8 cellular contexts compared by ENCODE assay signal in genomic region chr2:112431587-112432295, GRCh38. TPM values are rescaled to one million over a fixed set of nuclear protein-coding genes. Genes with fewer than 3 reads are reported as not detected.
A peak's percentile ranks its signal among the peaks of the same experiment; 100 is the strongest.
DNase-seq lines count a peak whose midpoint lies in the region; ATAC-seq and TF ChIP-seq lines count a peak whose summit lies in the region.
"Not testable (repeated sequence)": the region's sequence is repeated elsewhere in the genome, so short reads cannot be mapped to it uniquely, and the experiment has no call there.

No MANE protein-coding gene starts in this region.

- H2AFZ ChIP-seq in fibroblast of lung (ENCODE audit: low read length); parathyroid adenoma: not testable (repeated sequence)

- POLR2A ChIA-PET in CD4-positive, alpha-beta memory T cell (lab: Charles Lee; ENCODE audit: partially characterized antibody); activated CD8-positive, alpha-beta T cell treated with anti-CD3 and anti-CD28 coated beads, Interleukin-2, amount 10 ng/mL, durations not matched to agents 7 days and 5 days (lab: Charles Lee): not testable (repeated sequence)
- POLR2A ChIA-PET in MCF 10A (lab: Yijun Ruan, JAX), result interaction anchor here (0.8 kb wide), 2 partner anchors 111 to 310 kb away, joined by 4 read pairs; no protein-coding TSS in a partner anchor

- not testable (repeated sequence) for H3K79me2 ChIP-seq in fibroblast of lung (ENCODE audit: control insufficient read depth, insufficient read depth, low read length); parathyroid adenoma

- DNase-seq in CD4-positive, alpha-beta memory T cell; activated CD8-positive, alpha-beta T cell treated with anti-CD3 and anti-CD28 coated beads, Interleukin-2, amount 10 ng/mL, durations not matched to agents 7 days and 5 days; left lobe of liver (ENCODE audit: low spot score); suprapubic skin (ENCODE audit: low spot score in 2 of 2): not testable (repeated sequence)
- peak; percentile 9 for DNase-seq in KBM-7
- DNase-seq in MCF 10A (ENCODE audit: unreplicated experiment), result peak; percentile 23
- peak; percentile 8 to 9 for DNase-seq in fibroblast of lung (ENCODE audit: low read depth in 2 of 2)

- H3K9ac ChIP-seq in fibroblast of lung (ENCODE audit: insufficient read depth, low read length); parathyroid adenoma: not testable (repeated sequence)

- H3K4me1 ChIP-seq in CD4-positive, alpha-beta memory T cell (ENCODE audit: insufficient read depth, low read length); fibroblast of lung (ENCODE audit: control insufficient read depth, extremely low read depth, insufficient read depth, low read length); parathyroid adenoma; suprapubic skin: not testable (repeated sequence)

- CTCF ChIA-PET in CD4-positive, alpha-beta memory T cell (lab: Charles Lee; ENCODE audit: partially characterized antibody), result interaction anchor here (1.2 to 1.3 kb wide), 2 partner anchors 152 to 310 kb away, joined by 3 to 5 read pairs; partner anchors contain the start of gene CHCHD5
- CTCF ChIA-PET in activated CD8-positive, alpha-beta T cell treated with anti-CD3 and anti-CD28 coated beads, Interleukin-2, amount 10 ng/mL, durations not matched to agents 7 days and 5 days (lab: Charles Lee), result interaction anchor here (0.8 to 1.6 kb wide), 2 partner anchors 172 to 310 kb away, joined by 3 to 5 read pairs; no protein-coding TSS in a partner anchor
- CTCF ChIA-PET in MCF 10A (lab: Yijun Ruan, JAX), result interaction anchor here (0.6 to 1.4 kb wide), 2 partner anchors 172 to 176 kb away, joined by 3 to 4 read pairs; no protein-coding TSS in a partner anchor

- 94% methylated on average over 21 of the region's 21 CpGs for WGBS in suprapubic skin

- ATAC-seq in activated CD8-positive, alpha-beta T cell treated with anti-CD3 and anti-CD28 coated beads, Interleukin-2, amount 10 ng/mL, durations not matched to agents 7 days and 5 days, result not testable (repeated sequence)
- peak; percentile 34 for ATAC-seq in left lobe of liver

- peak overlapping the region; percentile 73 to 89 (median 81) for H3K4me3 Mint-ChIP-seq in CD4-positive, alpha-beta memory T cell
- H3K4me3 Mint-ChIP-seq in activated CD8-positive, alpha-beta T cell treated with anti-CD3 and anti-CD28 coated beads, Interleukin-2, amount 10 ng/mL, durations not matched to agents 7 days and 5 days, result peak overlapping the region; percentile 80
- H3K4me3 Mint-ChIP-seq in MCF 10A (ENCODE audit: unreplicated experiment), result peak overlapping the region; percentile 78

- H3K9me3 Mint-ChIP-seq in CD4-positive, alpha-beta memory T cell; activated CD8-positive, alpha-beta T cell treated with anti-CD3 and anti-CD28 coated beads, Interleukin-2, amount 10 ng/mL, durations not matched to agents 7 days and 5 days (ENCODE audit: insufficient read depth); MCF 10A (ENCODE audit: unreplicated experiment): not testable (repeated sequence)

- H4K20me1 ChIP-seq in fibroblast of lung (ENCODE audit: control insufficient read depth, extremely low read depth, insufficient read depth, low read length), result not testable (repeated sequence)

- not testable (repeated sequence) for H3K27me3 ChIP-seq in CD4-positive, alpha-beta memory T cell (ENCODE audit: insufficient read depth, low read length); fibroblast of lung (ENCODE audit: control insufficient read depth, insufficient read depth, low read length); parathyroid adenoma (ENCODE audit: control insufficient read depth, insufficient read depth, low read length); suprapubic skin

- not testable (repeated sequence) for H3K9me3 ChIP-seq in CD4-positive, alpha-beta memory T cell (ENCODE audit: control insufficient read depth in 1 of 2, low read length in 2 of 2); fibroblast of lung (ENCODE audit: control insufficient read depth, insufficient read depth, low read depth, low read length); parathyroid adenoma (ENCODE audit: control insufficient read depth, low read length); suprapubic skin

- H3K27ac Mint-ChIP-seq in CD4-positive, alpha-beta memory T cell, result peak overlapping the region in 6 of 7 donors; percentile 17 to 87 (median 68)
- H3K27ac Mint-ChIP-seq in activated CD8-positive, alpha-beta T cell treated with anti-CD3 and anti-CD28 coated beads, Interleukin-2, amount 10 ng/mL, durations not matched to agents 7 days and 5 days, result not testable (repeated sequence)
- H3K27ac Mint-ChIP-seq in MCF 10A (ENCODE audit: low read depth, unreplicated experiment), result peak overlapping the region; percentile 74

- in situ Hi-C loops in KBM-7 (cut with MboI; ENCODE audit: low pct_unique_long_range_greater_than_20kb, low sequenced_read_pairs), result not testable (repeated sequence)

- TF ChIP-seq POLR2A in suprapubic skin (IDR thresholded peaks at IDR 0.05), result not testable (repeated sequence)

- peaks cover 6 to 29% (median 15%) of the 10 kb centered on the region in 4 donors for H3K4me1 Mint-ChIP-seq in CD4-positive, alpha-beta memory T cell
- peaks cover 18% of the 10 kb centered on the region for H3K4me1 Mint-ChIP-seq in activated CD8-positive, alpha-beta T cell treated with anti-CD3 and anti-CD28 coated beads, Interleukin-2, amount 10 ng/mL, durations not matched to agents 7 days and 5 days (ENCODE audit: low read depth)
- not testable (repeated sequence) for H3K4me1 Mint-ChIP-seq in MCF 10A (ENCODE audit: insufficient read depth, unreplicated experiment)

- H3K27ac ChIP-seq in CD4-positive, alpha-beta memory T cell (ENCODE audit: low read depth, low read length); fibroblast of lung (ENCODE audit: insufficient read depth, low read length); parathyroid adenoma; suprapubic skin: not testable (repeated sequence)

- not testable (repeated sequence) for H3K27me3 Mint-ChIP-seq in CD4-positive, alpha-beta memory T cell; activated CD8-positive, alpha-beta T cell treated with anti-CD3 and anti-CD28 coated beads, Interleukin-2, amount 10 ng/mL, durations not matched to agents 7 days and 5 days (ENCODE audit: low read depth); MCF 10A (ENCODE audit: insufficient read depth, unreplicated experiment)

- TF ChIP-seq CTCF in MCF 10A (IDR thresholded peaks at IDR 0.05; ENCODE audit: unreplicated experiment); fibroblast of lung (conservative IDR thresholded peaks at IDR 0.05 in 1 of 2, IDR thresholded peaks at IDR 0.05 in 1 of 2; ENCODE audit: low read depth in 1 of 2, low read length in 2 of 2); parathyroid adenoma (IDR thresholded peaks at IDR 0.05); suprapubic skin (IDR thresholded peaks at IDR 0.05): not testable (repeated sequence)

- intact Hi-C loops in CD4-positive, alpha-beta memory T cell (cut with micrococcal nuclease), result loop anchor here (2.0 to 5.0 kb wide), 2 partner anchors 173 to 244 kb away; no protein-coding TSS in a partner anchor
- intact Hi-C loops in MCF 10A (cut with micrococcal nuclease), result not testable (repeated sequence)

- not testable (repeated sequence) for TF ChIP-seq EP300 in suprapubic skin (IDR thresholded peaks at IDR 0.05)

- not testable (repeated sequence) for H3K36me3 ChIP-seq in CD4-positive, alpha-beta memory T cell (ENCODE audit: insufficient read depth, low read length); fibroblast of lung (ENCODE audit: control insufficient read depth, insufficient read depth, low read length); parathyroid adenoma (ENCODE audit: control insufficient read depth, insufficient read depth, low read length); suprapubic skin

- not testable (repeated sequence) for H3K4me2 ChIP-seq in fibroblast of lung (ENCODE audit: extremely low read depth, insufficient read depth, low read length)
- H3K4me2 ChIP-seq in parathyroid adenoma (ENCODE audit: low read length), result peak overlapping the region; percentile 53

- TSS peak; percentile 23 for BruUV-seq in MCF 10A (replicated peaks; lab: Mats Ljungman, UMichigan)

- peak overlapping the region in 1 of 2 donors; percentile 28 for H3K4me3 ChIP-seq in CD4-positive, alpha-beta memory T cell (ENCODE audit: low read length in 2 of 2)
- H3K4me3 ChIP-seq in fibroblast of lung (replicated peaks in 1 of 4; ENCODE audit: control extremely low read depth in 1 of 4, insufficient read depth in 1 of 4, low read depth in 3 of 4, low read length in 4 of 4) (peak overlapping the region in 1 of 4 experiments; percentile 50), parathyroid adenoma (ENCODE audit: low read depth, low read length) (peak overlapping the region; percentile 49), suprapubic skin (peak overlapping the region; percentile 63)

- H3K36me3 Mint-ChIP-seq in CD4-positive, alpha-beta memory T cell; activated CD8-positive, alpha-beta T cell treated with anti-CD3 and anti-CD28 coated beads, Interleukin-2, amount 10 ng/mL, durations not matched to agents 7 days and 5 days (ENCODE audit: low read depth); MCF 10A (ENCODE audit: insufficient read depth, unreplicated experiment): not testable (repeated sequence)

RNA-seq across cellular contexts. Expression of gene RGPD8, which starts 1.7 kb away (rescaled TPM):
- 10 to 100 TPM; 30.0 to 30.1 TPM for total RNA-seq in CD4-positive, alpha-beta memory T cell
- 1 to 10 TPM; 1.9 to 4.7 TPM for polyA plus RNA-seq in CD4-positive, alpha-beta memory T cell
- total RNA-seq in activated CD8-positive, alpha-beta T cell treated with anti-CD3 and anti-CD28 coated beads, Interleukin-2, amount 10 ng/mL, durations not matched to agents 7 days and 5 days, result 1 to 10 TPM; 6.4 to 7.8 TPM
- total RNA-seq in MCF 10A (2022) (13.9 and 16.2 TPM in 2 replicates), fibroblast of lung (9.5 and 13.4 TPM in 2 replicates), left lobe of liver (6.7 TPM), suprapubic skin (10 to 100 TPM; 12.1 to 69.9 (median 19.1) TPM)
- 2.6 and 3.3 TPM in 2 replicates for polyA plus RNA-seq in fibroblast of lung
- 1.2 and 1.6 TPM in 2 replicates for polyA plus RNA-seq in fibroblast of lung (2012)
- not detected in 2 replicates for polyA minus RNA-seq in fibroblast of lung (ENCODE audit: low replicate concordance)

RNA-seq across cellular contexts. Expression of gene TTL, which starts 50.2 kb away (rescaled TPM):
- total RNA-seq in CD4-positive, alpha-beta memory T cell, result 10 to 100 TPM; 22.3 to 23.3 TPM
- polyA plus RNA-seq in CD4-positive, alpha-beta memory T cell, result 1 to 10 TPM; 1.8 to 5.4 TPM
- 10 to 100 TPM; 36.0 to 37.6 TPM for total RNA-seq in activated CD8-positive, alpha-beta T cell treated with anti-CD3 and anti-CD28 coated beads, Interleukin-2, amount 10 ng/mL, durations not matched to agents 7 days and 5 days
- total RNA-seq in MCF 10A (2022) (53.7 and 54.6 TPM in 2 replicates), fibroblast of lung (24.7 and 28.2 TPM in 2 replicates), left lobe of liver (16.4 TPM), suprapubic skin (10 to 100 TPM; 25.9 to 43.7 (median 32.0) TPM)
- 30.9 and 41.2 TPM in 2 replicates for polyA plus RNA-seq in fibroblast of lung
- 30.3 and 36.0 TPM in 2 replicates for polyA plus RNA-seq in fibroblast of lung (2012)
- polyA minus RNA-seq in fibroblast of lung (ENCODE audit: low replicate concordance), result 28.8 and 69.5 TPM in 2 replicates
